Comparison of ENCODE assay signal across 28 cellular contexts in the genomic region with DNA sequence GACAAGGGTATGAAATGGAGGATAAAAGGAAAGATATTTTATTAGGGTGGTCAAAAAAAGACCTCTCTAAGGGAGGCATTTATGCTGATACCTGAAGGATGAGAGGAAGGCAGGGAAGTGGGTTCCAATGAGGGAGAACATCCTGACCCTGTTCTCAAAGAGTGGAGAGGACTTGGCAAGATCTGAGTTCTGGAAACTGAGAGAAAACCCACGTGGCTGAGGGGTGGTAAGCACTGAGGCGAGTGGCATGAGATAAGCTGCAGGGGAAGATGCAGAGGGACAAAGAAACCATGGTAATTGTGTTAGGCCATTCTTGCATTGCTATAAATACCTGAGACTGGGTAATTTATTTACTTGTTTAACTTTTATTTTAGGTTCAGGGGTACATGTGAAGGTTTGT. TPM values are rescaled to one million over a fixed set of nuclear protein-coding genes. Genes with fewer than 3 reads are reported as not detected.
"Had no signal": no experiment of that assay in that cellular context is flagged by ENCODE, and none has a peak within 500 bp of the region (broad histone marks: within the 10 kb centered on the region; RNA-seq: fewer than 3 reads in every experiment).

No MANE protein-coding gene starts in this region.

- H3K4me1 Mint-ChIP-seq: naive B cell; naive thymus-derived CD8-positive, alpha-beta T cell; stimulated activated effector memory CD8-positive, alpha-beta T cell treated with anti-CD3 and anti-CD28 coated beads, Interleukin-12 subunit alpha, Interleukin-12 subunit beta, amount 100 ng/mL, for 72 hours; stimulated activated naive B cell treated with anti-CD40 and anti-IgM and Interleukin-4, amounts not matched to agents 10 μg/mL and 1 μg/mL and 100 μg/mL, for 72 hours had no signal

- DNase-seq: naive B cell; naive thymus-derived CD8-positive, alpha-beta T cell; nephron progenitor cell; nucleus accumbens; pancreas; retina; right cardiac atrium; right lobe of liver; sigmoid colon; small intestine; stimulated activated CD4-positive, alpha-beta T cell treated with anti-CD3 and anti-CD28 coated beads, Interleukin-15, amount 100 ng/mL, for 24 hours; stimulated activated CD4-positive, alpha-beta T cell treated with anti-CD3 and anti-CD28 coated beads, Interleukin-2, amount 100 ng/mL, for 24 hours; stimulated activated CD4-positive, alpha-beta T cell treated with anti-CD3 and anti-CD28 coated beads, Interleukin-2, amount 100 ng/mL, for 48 hours; stimulated activated CD4-positive, alpha-beta T cell treated with anti-CD3 and anti-CD28 coated beads, Interleukin-4, amount 100 ng/mL, for 24 hours; stimulated activated naive B cell treated with anti-CD40 and anti-IgM and Interleukin-4, amounts not matched to agents 10 μg/mL and 1 μg/mL and 100 μg/mL, for 72 hours; stimulated activated naive CD4-positive, alpha-beta T cell treated with Interleukin-2 at 50 U/mL for 16 hours; stomach; tibial artery; transverse colon; upper lobe of right lung; uterus had no signal

- H3K27ac Mint-ChIP-seq: naive B cell; naive thymus-derived CD8-positive, alpha-beta T cell; natural killer cell treated with Interleukin-12 subunit alpha and Interleukin-12 subunit beta and Interleukin-15 and Interleukin-18, amount 100 ng/mL, for 72 hours; nephron progenitor cell; stimulated activated effector memory CD8-positive, alpha-beta T cell treated with anti-CD3 and anti-CD28 coated beads, Interleukin-12 subunit alpha, Interleukin-12 subunit beta, amount 100 ng/mL, for 72 hours; stimulated activated naive B cell treated with anti-CD40 and anti-IgM and Interleukin-4, amounts not matched to agents 10 μg/mL and 1 μg/mL and 100 μg/mL, for 72 hours; stimulated activated naive CD8-positive, alpha-beta T cell treated with anti-CD3 and anti-CD28 coated beads, Interleukin-15, Interleukin-2, amounts not matched to agents 100 ng/mL and 50 ng/mL, for 24 hours; type B pancreatic cell had no signal

- H3K27ac ChIP-seq: neutrophil, pancreas, prostate gland, right lobe of liver, sigmoid colon, stomach, tibial artery, transverse colon, upper lobe of right lung, uterus had no signal

- H3K4me3 Mint-ChIP-seq: naive B cell; naive thymus-derived CD8-positive, alpha-beta T cell; natural killer cell treated with Interleukin-12 subunit alpha and Interleukin-12 subunit beta and Interleukin-15 and Interleukin-18, amount 100 ng/mL, for 72 hours; nephron progenitor cell; neural crest cell; stimulated activated effector memory CD8-positive, alpha-beta T cell treated with anti-CD3 and anti-CD28 coated beads, Interleukin-12 subunit alpha, Interleukin-12 subunit beta, amount 100 ng/mL, for 72 hours; stimulated activated naive B cell treated with anti-CD40 and anti-IgM and Interleukin-4, amounts not matched to agents 10 μg/mL and 1 μg/mL and 100 μg/mL, for 72 hours; stimulated activated naive CD8-positive, alpha-beta T cell treated with anti-CD3 and anti-CD28 coated beads, Interleukin-15, Interleukin-2, amounts not matched to agents 100 ng/mL and 50 ng/mL, for 24 hours; type B pancreatic cell had no signal

- H3K36me3 Mint-ChIP-seq: naive B cell; naive thymus-derived CD8-positive, alpha-beta T cell; natural killer cell treated with Interleukin-12 subunit alpha and Interleukin-12 subunit beta and Interleukin-15 and Interleukin-18, amount 100 ng/mL, for 72 hours; stimulated activated effector memory CD8-positive, alpha-beta T cell treated with anti-CD3 and anti-CD28 coated beads, Interleukin-12 subunit alpha, Interleukin-12 subunit beta, amount 100 ng/mL, for 72 hours; stimulated activated naive B cell treated with anti-CD40 and anti-IgM and Interleukin-4, amounts not matched to agents 10 μg/mL and 1 μg/mL and 100 μg/mL, for 72 hours had no signal

- H3K27me3 Mint-ChIP-seq: type B pancreatic cell had no signal

- H3K9me3 Mint-ChIP-seq: natural killer cell treated with Interleukin-12 subunit alpha and Interleukin-12 subunit beta and Interleukin-15 and Interleukin-18, amount 100 ng/mL, for 72 hours; nephron progenitor cell; neural crest cell; stimulated activated naive B cell treated with anti-CD40 and anti-IgM and Interleukin-4, amounts not matched to agents 10 μg/mL and 1 μg/mL and 100 μg/mL, for 72 hours; type B pancreatic cell had no signal

- H3K27me3 ChIP-seq: pancreas, right lobe of liver, sigmoid colon, stomach, tibial artery, transverse colon, upper lobe of right lung, uterus had no signal

- H3K36me3 ChIP-seq: neutrophil, pancreas, prostate gland, right lobe of liver, sigmoid colon, stomach, tibial artery, transverse colon, upper lobe of right lung, uterus had no signal

- H3K4me3 ChIP-seq: pancreas, prostate gland, right lobe of liver, sigmoid colon, stomach, tibial artery, transverse colon, upper lobe of right lung, uterus had no signal

- ATAC-seq: naive thymus-derived CD8-positive, alpha-beta T cell; natural killer cell treated with Interleukin-12 subunit alpha and Interleukin-12 subunit beta and Interleukin-15 and Interleukin-18, amount 100 ng/mL, for 72 hours; pancreas; right lobe of liver; stimulated activated effector memory CD8-positive, alpha-beta T cell treated with anti-CD3 and anti-CD28 coated beads, Interleukin-12 subunit alpha, Interleukin-12 subunit beta, amount 100 ng/mL, for 72 hours; stimulated activated naive B cell treated with anti-CD40 and anti-IgM and Interleukin-4, amounts not matched to agents 10 μg/mL and 1 μg/mL and 100 μg/mL, for 72 hours; upper lobe of right lung had no signal

- H3K9me3 ChIP-seq: neutrophil, pancreas, prostate gland, right lobe of liver, sigmoid colon, stomach, tibial artery, transverse colon, upper lobe of right lung, uterus had no signal

- H3K4me1 ChIP-seq: prostate gland, right lobe of liver, sigmoid colon, tibial artery, upper lobe of right lung, uterus had no signal

RNA-seq across cellular contexts. Expression of gene SH3RF2, which starts 16.8 kb away (rescaled TPM):
- total RNA-seq: naive thymus-derived CD8-positive, alpha-beta T cell had no signal
- polyA plus RNA-seq: naive thymus-derived CD8-positive, alpha-beta T cell had no signal
